In genomic region chr5:157463621-157464407, GRCh38 we compare ENCODE assay signal across 10 cellular contexts. TPM values are rescaled to one million over a fixed set of nuclear protein-coding genes. Genes with fewer than 3 reads are reported as not detected.
DNase-seq lines count a peak whose midpoint lies in the region; ATAC-seq and TF ChIP-seq lines count a peak whose summit lies in the region.
"Had no signal": no experiment of that assay in that cellular context is flagged by ENCODE, and none has a peak within 500 bp of the region (broad histone marks: within the 10 kb centered on the region; RNA-seq: fewer than 3 reads in every experiment).

No MANE protein-coding gene starts in this region.

- no peaks in the 10 kb centered on the region for H3K9me3 ChIP-seq in MG63
- H3K9me3 ChIP-seq: thyroid gland had no signal

- peaks cover 6% of the 10 kb centered on the region for H3K27me3 ChIP-seq in MG63
- H3K27me3 ChIP-seq: thyroid gland had no signal

- H3K4me3 Mint-ChIP-seq in T-helper 1 cell treated with Interleukin-12 subunit alpha and Interleukin-12 subunit beta and Interleukin-4 antibody, amounts not matched to agents 30 μg/mL and 1 μg/mL, for 36 hours, result peak overlapping the region; percentile 3

- peaks cover 45% of the 10 kb centered on the region for H3K4me1 Mint-ChIP-seq in T-helper 1 cell treated with Interleukin-12 subunit alpha and Interleukin-12 subunit beta and Interleukin-4 antibody, amounts not matched to agents 30 μg/mL and 1 μg/mL, for 36 hours (ENCODE audit: low read depth)

- no peaks in the 10 kb centered on the region for H3K36me3 ChIP-seq in MG63
- H3K36me3 ChIP-seq: thyroid gland had no signal

- no peak for TF ChIP-seq CTCF in epithelial cell of proximal tubule (conservative IDR thresholded peaks at IDR 0.05; ENCODE audit: low read depth, low read length)

- peaks cover 23% of the 10 kb centered on the region for H3K36me3 Mint-ChIP-seq in T-helper 1 cell treated with Interleukin-12 subunit alpha and Interleukin-12 subunit beta and Interleukin-4 antibody, amounts not matched to agents 30 μg/mL and 1 μg/mL, for 36 hours (ENCODE audit: low read depth)

- peaks cover 18% of the 10 kb centered on the region for H3K27me3 Mint-ChIP-seq in T-helper 1 cell treated with Interleukin-12 subunit alpha and Interleukin-12 subunit beta and Interleukin-4 antibody, amounts not matched to agents 30 μg/mL and 1 μg/mL, for 36 hours (ENCODE audit: low read depth)

- H3K9me3 Mint-ChIP-seq in T-helper 1 cell treated with Interleukin-12 subunit alpha and Interleukin-12 subunit beta and Interleukin-4 antibody, amounts not matched to agents 30 μg/mL and 1 μg/mL, for 36 hours, result no peaks in the 10 kb centered on the region

- no peak for DNase-seq in T-helper 1 cell
- peak; percentile 52 for DNase-seq in MG63
- peak; percentile 89 for DNase-seq in epithelial cell of proximal tubule (ENCODE audit: low read depth)
- DNase-seq in GOT3 (lab: John Stamatoyannopoulos, UW), result no peak
- DNase-seq in NCI-H1436 (lab: John Stamatoyannopoulos, UW), result no peak
- DNase-seq: NCI-H82 had no signal

- no peak for ATAC-seq in GM21717 (IDR thresholded peaks at IDR 0.05; ENCODE audit: unreplicated experiment)

- no peak overlapping the region for H3K4me3 ChIP-seq in MG63
- H3K4me3 ChIP-seq in epithelial cell of proximal tubule (ENCODE audit: low read depth, low read length), result no peak overlapping the region
- no peak overlapping the region for H3K4me3 ChIP-seq in skin epidermis
- H3K4me3 ChIP-seq: thyroid gland had no signal

- H3K27ac ChIP-seq in skin epidermis, result peak overlapping the region in 20 of 21 experiments; percentile 0 to 89 (median 64)
- H3K27ac ChIP-seq: thyroid gland had no signal

- peak overlapping the region; percentile 56 for H3K27ac Mint-ChIP-seq in T-helper 1 cell treated with Interleukin-12 subunit alpha and Interleukin-12 subunit beta and Interleukin-4 antibody, amounts not matched to agents 30 μg/mL and 1 μg/mL, for 36 hours

RNA-seq across cellular contexts. Expression of gene NIPAL4, which starts 3.8 kb away (rescaled TPM):
- total RNA-seq in MG63 (2014; rRNA removed; shearing (Covaris generic); ENCODE audit: low replicate concordance), result not detected in 2 replicates
- total RNA-seq in epithelial cell of proximal tubule, result 2.4 and 5.6 TPM in 2 replicates

Comparison
In these comparisons a context has a peak if more than half of its experiments do, and no peak if none do; other contexts are left out.
1. DNase-seq: peak in MG63 (single experiment) and epithelial cell of proximal tubule (single experiment); none in T-helper 1 cell (0 of 5), GOT3 (single experiment) and NCI-H1436 (single experiment).